Comparison of ENCODE assay signal across 19 cellular contexts in the genomic region with DNA sequence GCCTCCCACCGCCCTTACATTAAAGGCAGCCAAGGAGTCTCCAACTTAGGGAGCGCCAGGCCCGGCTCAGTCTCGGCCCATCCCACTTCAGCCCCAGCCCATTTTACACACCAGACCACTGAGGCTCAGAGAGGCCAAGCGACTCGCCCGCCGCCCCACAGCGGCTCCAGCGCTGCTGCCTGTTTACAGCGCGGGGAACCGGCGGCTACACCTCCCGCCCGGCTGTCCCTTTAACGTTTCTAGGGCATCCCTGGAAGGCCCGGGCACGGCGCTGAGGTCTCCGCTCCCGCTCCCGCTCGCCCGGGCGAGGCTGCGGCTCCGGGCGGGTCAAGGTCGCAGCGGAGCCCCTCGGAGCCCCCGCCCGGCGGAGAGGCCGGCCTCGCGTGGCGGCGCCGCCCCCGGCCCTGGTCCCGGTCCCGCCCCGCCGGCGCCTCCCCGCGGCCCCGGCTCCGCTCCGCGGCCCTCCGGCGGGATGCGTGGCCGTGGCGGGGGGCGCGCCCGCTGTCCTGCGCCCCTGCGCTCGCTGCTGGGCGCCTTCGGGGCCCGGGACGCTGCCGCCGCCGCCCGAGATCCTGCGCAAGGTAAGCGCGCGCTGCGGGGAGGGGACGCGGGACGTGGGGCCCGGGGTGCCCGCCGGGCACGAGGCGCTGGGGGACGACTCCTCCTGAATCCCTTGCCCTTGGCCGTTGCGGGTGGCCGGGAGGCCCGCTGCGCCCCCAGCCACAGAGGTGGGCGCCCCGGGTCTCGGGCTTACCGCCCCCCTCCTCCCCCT. TPM values are rescaled to one million over a fixed set of nuclear protein-coding genes. Genes with fewer than 3 reads are reported as not detected.
DNase-seq lines count a peak whose midpoint lies in the region; ATAC-seq and TF ChIP-seq lines count a peak whose summit lies in the region.
"Had no signal": no experiment of that assay in that cellular context is flagged by ENCODE, and none has a peak within 500 bp of the region (broad histone marks: within the 10 kb centered on the region; RNA-seq: fewer than 3 reads in every experiment).

No MANE protein-coding gene starts in this region.

- H3K4me3 ChIP-seq in AG10803 (ENCODE audit: low read length) (peak overlapping the region; percentile 54), Peyer's patch (peak overlapping the region in 3 of 4 donors; percentile 24 to 32 (median 26)), neuronal stem cell (ENCODE audit: low read length in 2 of 2) (peak overlapping the region in 1 of 2 donors; percentile 53)
- H3K4me3 ChIP-seq: K562, SJSA1 had no signal

- H3K4ac ChIP-seq in neuronal stem cell (ENCODE audit: low read length): no peak overlapping the region

- intact Hi-C loops in left ventricle myocardium superior (cut with micrococcal nuclease): no loop called here

- no peak overlapping the region for H2BK12ac ChIP-seq in neuronal stem cell (ENCODE audit: low read length)

- no peak for TF ChIP-seq POLR2A in Peyer's patch (IDR thresholded peaks at IDR 0.05)

- no peak overlapping the region for H3K23ac ChIP-seq in neuronal stem cell (ENCODE audit: low read depth, low read length, poor library complexity)

- no peaks in the 10 kb centered on the region for H3K27me3 ChIP-seq in Peyer's patch
- H3K27me3 ChIP-seq in neuronal stem cell (ENCODE audit: control insufficient read depth in 3 of 3, insufficient read depth in 3 of 3, low read depth in 1 of 3, low read length in 3 of 3): peaks cover 25 to 70% (median 69%) of the 10 kb centered on the region in 3 experiments

- H3K4me1 ChIP-seq in Peyer's patch (no peaks in the 10 kb centered on the region), neuronal stem cell (ENCODE audit: control insufficient read depth in 2 of 2, insufficient read depth in 1 of 2, low read depth in 1 of 2, low read length in 2 of 2) (no peaks in the 10 kb centered on the region)
- H3K4me1 ChIP-seq: SJSA1 had no signal

- WGBS in neuronal stem cell (ENCODE audit: extremely low coverage in 2 of 2, insufficient read length in 2 of 2, insufficient replicate concordance in 1 of 2), 2 donors: no CpG with 5 or more reads among the region's 95 CpGs

- peak; percentile 35 for ATAC-seq in left ventricle myocardium superior
- no peak for ATAC-seq in GM21526 (IDR thresholded peaks at IDR 0.05; ENCODE audit: low FRiP score, unreplicated experiment)
- ATAC-seq: K562 had no signal

- no peak overlapping the region for H2BK15ac ChIP-seq in neuronal stem cell (ENCODE audit: low read length)

- DNase-seq in AG10803 (ENCODE audit: low read depth): no peak
- no peak for DNase-seq in Peyer's patch
- DNase-seq in left ventricle myocardium superior: no peak
- no peak for DNase-seq in neuronal stem cell (ENCODE audit: low spot score)
- DNase-seq in NCI-H510A treated with DMSO at 0.1 percent for 48 hours (lab: John Stamatoyannopoulos, UW): no peak
- no peak for DNase-seq in HuH-7 (ENCODE audit: low spot score)
- DNase-seq in AML-193 (lab: John Stamatoyannopoulos, UW): no peak
- DNase-seq: activated CD4-positive, alpha-beta memory T cell treated with anti-CD3 and anti-CD28 coated beads for 36 hours; activated naive CD4-positive, alpha-beta T cell; effector CD4-positive, alpha-beta T cell; kidney; NCI-H226; uterus had no signal

- no peak overlapping the region for H3K14ac ChIP-seq in neuronal stem cell (ENCODE audit: low read length)

- TF ChIP-seq CTCF in AG10803 (conservative IDR thresholded peaks at IDR 0.05; ENCODE audit: low read length) (no peak), Peyer's patch (IDR thresholded peaks at IDR 0.05) (no peak)

- H3K27ac ChIP-seq in Peyer's patch (no peak overlapping the region), neuronal stem cell (replicated peaks; ENCODE audit: low read length) (no peak overlapping the region)
- H3K27ac ChIP-seq: SJSA1, uterus had no signal

- H4K91ac ChIP-seq in neuronal stem cell (ENCODE audit: low read depth, low read length, poor library complexity): no peak overlapping the region

- peak overlapping the region; percentile 52 for H3K4me2 ChIP-seq in neuronal stem cell (ENCODE audit: insufficient read depth, low read length, poor library complexity, severe bottlenecking)

- no peak overlapping the region for H2BK120ac ChIP-seq in neuronal stem cell (ENCODE audit: low read depth, low read length)

- H3K36me3 ChIP-seq in Peyer's patch (no peaks in the 10 kb centered on the region), neuronal stem cell (replicated peaks in 1 of 2; ENCODE audit: control insufficient read depth in 2 of 2, insufficient read depth in 2 of 2, low read length in 2 of 2) (no peaks in the 10 kb centered on the region)
- H3K36me3 ChIP-seq: SJSA1, uterus had no signal

- H3K9me3 ChIP-seq in Peyer's patch (no peaks in the 10 kb centered on the region), neuronal stem cell (replicated peaks in 1 of 2; ENCODE audit: control insufficient read depth in 2 of 2, insufficient read depth in 1 of 2, low read depth in 1 of 2, low read length in 2 of 2) (peaks cover 0 to 3% of the 10 kb centered on the region in 2 donors)
- H3K9me3 ChIP-seq: SJSA1, uterus had no signal

- peaks cover 2% of the 10 kb centered on the region for H3K79me1 ChIP-seq in neuronal stem cell (ENCODE audit: low read depth, low read length)

- H3K18ac ChIP-seq in neuronal stem cell (ENCODE audit: low read length): peak overlapping the region; percentile 77

- H4K8ac ChIP-seq in neuronal stem cell (ENCODE audit: low read depth, low read length): no peak overlapping the region

- H3K9ac ChIP-seq in neuronal stem cell (ENCODE audit: low read depth, low read length, poor library complexity): no peak overlapping the region

- no peak overlapping the region for H2AFZ ChIP-seq in neuronal stem cell (ENCODE audit: low read length)

- H2BK5ac ChIP-seq in neuronal stem cell (ENCODE audit: low read length): no peak overlapping the region

- peak overlapping the region; percentile 61 for H2AK5ac ChIP-seq in neuronal stem cell (ENCODE audit: low read depth, low read length)

RNA-seq across cellular contexts. Expression of a gene that starts 27.1 kb away (rescaled TPM):
- total RNA-seq in Peyer's patch (10 to 100 TPM; 14.9 to 31.5 (median 22.9) TPM), left ventricle myocardium superior (6.8 TPM)
- polyA plus RNA-seq in neuronal stem cell (2013, experiment 1 of 2): 0.28 TPM
- 0.22 TPM for polyA plus RNA-seq in neuronal stem cell (2013, experiment 2 of 2)
- total RNA-seq: activated CD4-positive, alpha-beta memory T cell treated with anti-CD3 and anti-CD28 coated beads for 36 hours; fibroblast of villous mesenchyme; K562; pulmonary artery endothelial cell; SJSA1 had no signal
- polyA plus RNA-seq: AG04450, K562 had no signal
